13 cellular contexts compared by ENCODE assay signal in the genomic region with DNA sequence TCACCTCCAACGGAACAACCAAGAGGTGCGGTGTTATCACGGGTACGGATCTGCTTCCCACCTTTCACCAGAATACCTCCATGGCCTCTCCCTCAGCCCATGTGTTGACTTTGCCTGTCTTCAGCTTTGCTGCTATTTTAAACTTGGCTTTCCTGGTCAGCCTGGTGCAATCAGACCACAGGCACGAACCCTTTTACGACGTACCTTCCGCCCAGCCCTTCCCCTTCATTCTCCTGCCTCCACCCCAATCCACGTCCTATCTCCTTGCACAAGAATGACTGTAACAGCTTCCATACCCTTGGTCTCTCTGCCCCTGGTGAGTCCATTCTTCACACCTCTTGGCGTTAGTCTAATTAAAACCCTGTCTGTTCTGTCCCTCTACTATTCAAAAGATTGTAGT.
DNase-seq lines count a peak whose midpoint lies in the region; ATAC-seq, FAIRE-seq and TF ChIP-seq lines count a peak whose summit lies in the region.
"Had no signal": no experiment of that assay in that cellular context is flagged by ENCODE, and none has a peak within 500 bp of the region (broad histone marks: within the 10 kb centered on the region; RNA-seq: fewer than 3 reads in every experiment).

No MANE protein-coding gene starts in this region.

- peak; percentile 92 for DNase-seq in HT-29 (ENCODE audit: low spot score)
- peak; percentile 44 for DNase-seq in RWPE1 (ENCODE audit: low spot score)
- no peak for DNase-seq in foreskin keratinocyte
- peak; percentile 31 for DNase-seq in urothelium cell line (ENCODE audit: low spot score)
- no peak for DNase-seq in GM10266 (ENCODE audit: extremely low spot score)
- no peak for DNase-seq in activated CD4-positive, alpha-beta T cell treated with anti-CD3 and anti-CD28 coated beads for 36 hours
- DNase-seq in stimulated activated naive CD8-positive, alpha-beta T cell treated with anti-CD3 and anti-CD28 coated beads, Interleukin-15, Interleukin-2, amounts not matched to agents 100 U/mL and 50 U/mL, for 24 hours, result no peak
- DNase-seq: activated CD4-positive, CD25-positive, alpha-beta regulatory T cell treated with anti-CD3 and anti-CD28 coated beads, Interleukin-2, amount 50 U/mL, for 72 hours; NCI-H69 had no signal

- H3K4me1 Mint-ChIP-seq in activated CD4-positive, alpha-beta T cell treated with anti-CD3 and anti-CD28 coated beads for 36 hours, result no peaks in the 10 kb centered on the region

- H3K27ac ChIP-seq in RWPE1 (peak overlapping the region; percentile 74), foreskin keratinocyte (peak overlapping the region; percentile 67)
- H3K27ac ChIP-seq: right atrium auricular region, SK-N-MC had no signal

- H3K4me1 ChIP-seq in foreskin keratinocyte, result peaks cover 24% of the 10 kb centered on the region
- H3K4me1 ChIP-seq: right atrium auricular region had no signal

- H3K27me3 Mint-ChIP-seq in activated CD4-positive, alpha-beta T cell treated with anti-CD3 and anti-CD28 coated beads for 36 hours, result no peaks in the 10 kb centered on the region

- ATAC-seq in foreskin keratinocyte, result no peak
- ATAC-seq in activated CD4-positive, alpha-beta T cell treated with anti-CD3 and anti-CD28 coated beads for 36 hours, result no peak
- no peak for ATAC-seq in stimulated activated naive CD8-positive, alpha-beta T cell treated with anti-CD3 and anti-CD28 coated beads, Interleukin-15, Interleukin-2, amounts not matched to agents 100 U/mL and 50 U/mL, for 24 hours
- ATAC-seq: GM23338 had no signal

- CTCF ChIA-PET in RWPE1 (lab: Yijun Ruan, JAX), result no interaction called here
- CTCF ChIA-PET in activated CD4-positive, alpha-beta T cell treated with anti-CD3 and anti-CD28 coated beads for 36 hours (lab: Charles Lee), result no interaction called here

- H3K9me3 Mint-ChIP-seq in activated CD4-positive, alpha-beta T cell treated with anti-CD3 and anti-CD28 coated beads for 36 hours (ENCODE audit: low read depth), result no peaks in the 10 kb centered on the region
- H3K9me3 Mint-ChIP-seq: GM23338 had no signal

- H3K27ac Mint-ChIP-seq in activated CD4-positive, alpha-beta T cell treated with anti-CD3 and anti-CD28 coated beads for 36 hours, result no peak overlapping the region
- H3K27ac Mint-ChIP-seq: GM23338 had no signal

- POLR2A ChIA-PET in RWPE1 (lab: Yijun Ruan, JAX; ENCODE audit: low non-redundant PET), result no interaction called here
- POLR2A ChIA-PET in activated CD4-positive, alpha-beta T cell treated with anti-CD3 and anti-CD28 coated beads for 36 hours (lab: Charles Lee), result no interaction called here

- intact Hi-C loops in activated CD4-positive, alpha-beta T cell treated with anti-CD3 and anti-CD28 coated beads for 36 hours (cut with DNase I, micrococcal nuclease), result no loop called here

- H3K36me3 Mint-ChIP-seq in activated CD4-positive, alpha-beta T cell treated with anti-CD3 and anti-CD28 coated beads for 36 hours (ENCODE audit: low read depth), result no peaks in the 10 kb centered on the region

- TF ChIP-seq CTCF in RWPE1 (conservative IDR thresholded peaks at IDR 0.05; ENCODE audit: low read depth) (no peak), foreskin keratinocyte (conservative IDR thresholded peaks at IDR 0.05) (no peak), GM10266 (IDR thresholded peaks at IDR 0.05; ENCODE audit: control insufficient read depth, insufficient read depth, low read depth, missing control alignments) (no peak)

- FAIRE-seq in urothelium cell line (lab: Jason Lieb, UNC), result no peak
- FAIRE-seq: GM19239 had no signal

- H3K4me3 Mint-ChIP-seq in activated CD4-positive, alpha-beta T cell treated with anti-CD3 and anti-CD28 coated beads for 36 hours, result no peak overlapping the region
- H3K4me3 Mint-ChIP-seq: GM23338 had no signal

- H3K27me3 ChIP-seq in foreskin keratinocyte, result no peaks in the 10 kb centered on the region
- H3K27me3 ChIP-seq: right atrium auricular region had no signal

Comparison
In these comparisons a context has a peak if more than half of its experiments do, and no peak if none do; other contexts are left out.
1. DNase-seq: peak in HT-29 (single experiment), RWPE1 (single experiment) and urothelium cell line (single experiment); none in foreskin keratinocyte (0 of 2), GM10266 (single experiment), activated CD4-positive, alpha-beta T cell treated with anti-CD3 and anti-CD28 coated beads for 36 hours (single experiment) and stimulated activated naive CD8-positive, alpha-beta T cell treated with anti-CD3 and anti-CD28 coated beads, Interleukin-15, Interleukin-2, amounts not matched to agents 100 U/mL and 50 U/mL, for 24 hours (single experiment).